Comparison of ENCODE assay signal across 24 cellular contexts in the genomic region with DNA sequence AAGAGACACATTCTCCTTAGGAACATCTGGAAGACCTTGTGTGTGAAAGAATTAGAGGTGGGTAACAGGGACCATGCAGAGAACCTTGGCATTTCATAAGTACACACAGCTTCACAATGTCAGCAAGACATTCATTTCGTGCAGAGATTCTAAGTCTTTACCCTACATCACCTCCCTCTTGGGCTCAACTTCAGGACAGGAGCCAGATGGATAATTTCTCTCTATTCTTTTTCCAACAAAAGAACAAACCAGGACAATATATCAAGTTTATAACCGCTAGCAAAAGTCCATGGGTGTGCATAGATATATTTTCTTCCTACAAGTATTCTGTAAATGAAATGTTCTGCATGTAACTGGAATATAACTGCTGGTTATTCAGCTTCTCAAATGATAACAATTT.
"Had no signal": no experiment of that assay in that cellular context is flagged by ENCODE, and none has a peak within 500 bp of the region (broad histone marks: within the 10 kb centered on the region; RNA-seq: fewer than 3 reads in every experiment).

No MANE protein-coding gene starts in this region.

- H3K4me1 ChIP-seq: left ventricle myocardium inferior, right atrium auricular region, testis, upper lobe of right lung had no signal

- H3K27me3 Mint-ChIP-seq: naive B cell; progenitor cell of endocrine pancreas; stimulated activated naive B cell treated with anti-CD40 and anti-IgM and Interleukin-4, amounts not matched to agents 10 μg/mL and 1 μg/mL and 100 μg/mL, for 72 hours had no signal

- H3K9me3 ChIP-seq: left ventricle myocardium inferior, ovary, right atrium auricular region, stomach, testis, thyroid gland, upper lobe of right lung had no signal

- H3K4me3 Mint-ChIP-seq: mesothelial cell of epicardium; naive B cell; natural killer cell; stimulated activated naive B cell treated with anti-CD40 and anti-IgM and Interleukin-4, amounts not matched to agents 10 μg/mL and 1 μg/mL and 100 μg/mL, for 72 hours had no signal

- H3K36me3 Mint-ChIP-seq: mesothelial cell of epicardium; naive B cell; natural killer cell; stimulated activated naive B cell treated with anti-CD40 and anti-IgM and Interleukin-4, amounts not matched to agents 10 μg/mL and 1 μg/mL and 100 μg/mL, for 72 hours had no signal

- H3K27ac ChIP-seq: left ventricle myocardium inferior, ovary, right atrium auricular region, skin epidermis, stomach, testis, thyroid gland, upper lobe of right lung had no signal

- H3K9me3 Mint-ChIP-seq: mesothelial cell of epicardium had no signal

- H3K36me3 ChIP-seq: left ventricle myocardium inferior, ovary, right atrium auricular region, stomach, thyroid gland, upper lobe of right lung had no signal

- H3K27me3 ChIP-seq: ovary, right atrium auricular region, stomach, testis, thyroid gland, upper lobe of right lung had no signal

- H3K4me3 ChIP-seq: left ventricle myocardium inferior, lung, ovary, right atrium auricular region, skin epidermis, stomach, testis, thyroid gland, upper lobe of right lung had no signal

- ATAC-seq: left colon; natural killer cell; sciatic nerve; stimulated activated naive B cell treated with anti-CD40 and anti-IgM and Interleukin-4, amounts not matched to agents 10 μg/mL and 1 μg/mL and 100 μg/mL, for 72 hours; stimulated activated naive CD8-positive, alpha-beta T cell treated with anti-CD3 and anti-CD28 coated beads, Interleukin-15, Interleukin-2, amounts not matched to agents 100 U/mL and 50 U/mL, for 24 hours; upper lobe of right lung had no signal

- DNase-seq: hippocampal formation; left colon; left ventricle myocardium inferior; mesendoderm; naive B cell; natural killer cell; ovary; stimulated activated CD4-positive, alpha-beta T cell treated with anti-CD3 and anti-CD28 coated beads, Interleukin-12 subunit alpha, Interleukin-12 subunit beta, amount 100 ng/mL, for 4 hours; stimulated activated CD4-positive, alpha-beta T cell treated with anti-CD3 and anti-CD28 coated beads, Interleukin-15, amount 100 ng/mL, for 24 hours; stimulated activated CD4-positive, alpha-beta T cell treated with anti-CD3 and anti-CD28 coated beads, Interleukin-2, amount 100 ng/mL, for 24 hours; stimulated activated CD4-positive, alpha-beta T cell treated with anti-CD3 and anti-CD28 coated beads, Interleukin-4, amount 100 ng/mL, for 1 hour; stimulated activated naive B cell treated with anti-CD40 and anti-IgM and Interleukin-4, amounts not matched to agents 10 μg/mL and 1 μg/mL and 100 μg/mL, for 72 hours; stimulated activated naive CD8-positive, alpha-beta T cell treated with anti-CD3 and anti-CD28 coated beads, Interleukin-15, Interleukin-2, amounts not matched to agents 100 U/mL and 50 U/mL, for 24 hours; stomach; testis; thyroid gland; trophoblast cell; upper lobe of right lung had no signal

- H3K4me1 Mint-ChIP-seq: naive B cell; natural killer cell; stimulated activated naive B cell treated with anti-CD40 and anti-IgM and Interleukin-4, amounts not matched to agents 10 μg/mL and 1 μg/mL and 100 μg/mL, for 72 hours had no signal

- H3K27ac Mint-ChIP-seq: naive B cell; natural killer cell; progenitor cell of endocrine pancreas; stimulated activated naive B cell treated with anti-CD40 and anti-IgM and Interleukin-4, amounts not matched to agents 10 μg/mL and 1 μg/mL and 100 μg/mL, for 72 hours had no signal
